ENCODE assay signal across 20 cellular contexts in the genomic region with DNA sequence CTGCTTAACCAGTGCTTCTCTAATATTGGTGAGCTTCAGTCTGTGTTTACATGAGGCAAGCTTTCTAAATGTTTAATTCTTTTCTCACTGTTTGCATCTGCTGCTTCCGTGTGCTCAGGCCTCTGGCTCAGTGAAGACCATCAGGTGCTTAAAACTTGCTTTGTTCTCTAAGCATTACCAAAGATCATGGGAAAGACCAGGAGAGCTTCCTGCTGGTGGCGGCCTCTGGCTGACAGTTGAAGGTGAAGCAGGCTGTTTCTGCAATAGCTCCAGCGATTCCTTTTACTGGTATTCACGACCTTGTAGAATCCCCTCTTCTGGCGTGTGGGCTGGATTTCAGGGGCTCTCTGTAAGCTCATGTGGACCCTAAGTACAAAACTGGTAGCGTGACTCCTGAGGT. TPM values are rescaled to one million over a fixed set of nuclear protein-coding genes. Genes with fewer than 3 reads are reported as not detected.
DNase-seq lines count a peak whose midpoint lies in the region; FAIRE-seq and TF ChIP-seq lines count a peak whose summit lies in the region.
"Had no signal": no experiment of that assay in that cellular context is flagged by ENCODE, and none has a peak within 500 bp of the region (broad histone marks: within the 10 kb centered on the region; RNA-seq: fewer than 3 reads in every experiment).

No MANE protein-coding gene starts in this region.

- H3K27ac Mint-ChIP-seq in activated naive CD4-positive, alpha-beta T cell treated with anti-CD3 and anti-CD28 coated beads for 36 hours: no peak overlapping the region
- H3K27ac Mint-ChIP-seq: activated CD8-positive, alpha-beta memory T cell treated with anti-CD3 and anti-CD28 coated beads, Interleukin-2, amount 10 ng/mL, durations not matched to agents 7 days and 5 days had no signal

- WGBS in small intestine, 3 donors: 53 to 75% (median 65%) methylated on average over 6 of the region's 6 CpGs

- H3K27me3 ChIP-seq in small intestine (ENCODE audit: control insufficient read depth in 2 of 2, insufficient read depth in 2 of 2, low read length in 2 of 2): no peaks in the 10 kb centered on the region
- H3K27me3 ChIP-seq: BLaER1, brain microvascular endothelial cell had no signal

- H3K4me3 Mint-ChIP-seq in activated naive CD4-positive, alpha-beta T cell treated with anti-CD3 and anti-CD28 coated beads for 36 hours: no peak overlapping the region
- H3K4me3 Mint-ChIP-seq: activated CD8-positive, alpha-beta memory T cell treated with anti-CD3 and anti-CD28 coated beads, Interleukin-2, amount 10 ng/mL, durations not matched to agents 7 days and 5 days; neural crest cell had no signal

- no peak for FAIRE-seq in small intestine (lab: Jason Lieb, UNC)
- FAIRE-seq: A204.1, D721Med, urothelium cell line had no signal

- CTCF ChIA-PET in activated naive CD4-positive, alpha-beta T cell treated with anti-CD3 and anti-CD28 coated beads for 36 hours (lab: Charles Lee): interaction anchor here (0.6 to 1.2 kb wide), 3 partner anchors 8 to 528 kb away, joined by 3 to 5 read pairs (median 4); no protein-coding TSS in a partner anchor

- peaks cover 3% of the 10 kb centered on the region for H3K27me3 Mint-ChIP-seq in activated naive CD4-positive, alpha-beta T cell treated with anti-CD3 and anti-CD28 coated beads for 36 hours (ENCODE audit: low read depth)

- H3K9me3 Mint-ChIP-seq in activated naive CD4-positive, alpha-beta T cell treated with anti-CD3 and anti-CD28 coated beads for 36 hours: no peaks in the 10 kb centered on the region
- H3K9me3 Mint-ChIP-seq: neural crest cell had no signal

- H3K4me3 ChIP-seq in epithelial cell of proximal tubule (ENCODE audit: low read depth, low read length) (no peak overlapping the region), small intestine (ENCODE audit: low read depth in 1 of 2, low read length in 2 of 2) (no peak overlapping the region)
- H3K4me3 ChIP-seq: BLaER1, gastrocnemius medialis had no signal

- H3K4me1 ChIP-seq in small intestine (ENCODE audit: control insufficient read depth in 2 of 2, insufficient read depth in 1 of 2, low read depth in 1 of 2, low read length in 1 of 2): no peaks in the 10 kb centered on the region
- H3K4me1 ChIP-seq: gastrocnemius medialis had no signal

- intact Hi-C loops in activated naive CD4-positive, alpha-beta T cell treated with anti-CD3 and anti-CD28 coated beads for 36 hours (cut with micrococcal nuclease): loop anchor here (1.0 kb wide), 1 partner anchor 96 kb away; no protein-coding TSS in a partner anchor

- no peaks in the 10 kb centered on the region for H3K4me1 Mint-ChIP-seq in activated naive CD4-positive, alpha-beta T cell treated with anti-CD3 and anti-CD28 coated beads for 36 hours (ENCODE audit: low read depth)
- H3K4me1 Mint-ChIP-seq: activated CD8-positive, alpha-beta memory T cell treated with anti-CD3 and anti-CD28 coated beads, Interleukin-2, amount 10 ng/mL, durations not matched to agents 7 days and 5 days; neural crest cell had no signal

- no peaks in the 10 kb centered on the region for H3K36me3 Mint-ChIP-seq in activated naive CD4-positive, alpha-beta T cell treated with anti-CD3 and anti-CD28 coated beads for 36 hours (ENCODE audit: low read depth)
- H3K36me3 Mint-ChIP-seq: activated CD8-positive, alpha-beta memory T cell treated with anti-CD3 and anti-CD28 coated beads, Interleukin-2, amount 10 ng/mL, durations not matched to agents 7 days and 5 days had no signal

- peak; percentile 35 for TF ChIP-seq CTCF in epithelial cell of proximal tubule (conservative IDR thresholded peaks at IDR 0.05; ENCODE audit: low read depth, low read length)

- H3K27ac ChIP-seq in small intestine (ENCODE audit: low read depth in 1 of 2, low read length in 1 of 2): no peak overlapping the region
- H3K27ac ChIP-seq: BLaER1, brain microvascular endothelial cell, gastrocnemius medialis had no signal

- H3K9me3 ChIP-seq in small intestine (ENCODE audit: control insufficient read depth, low read depth): no peaks in the 10 kb centered on the region
- H3K9me3 ChIP-seq: BLaER1, gastrocnemius medialis had no signal

- DNase-seq in activated naive CD4-positive, alpha-beta T cell treated with anti-CD3 and anti-CD28 coated beads for 36 hours: peak; percentile 14
- DNase-seq in activated naive CD4-positive, alpha-beta T cell treated with anti-CD3 and anti-CD28 coated beads, Interleukin-2, amount 50 U/mL, for 16 hours: no peak
- DNase-seq in OCI-M1 (lab: John Stamatoyannopoulos, UW) (peak; percentile 25), epithelial cell of proximal tubule (ENCODE audit: low read depth) (no peak), small intestine (peak; percentile 40), NCI-H128 (lab: John Stamatoyannopoulos, UW; ENCODE audit: unreplicated experiment) (no peak), HPDE6-E6E7 (ENCODE audit: extremely low spot score) (no peak), NCI-H1105 (lab: John Stamatoyannopoulos, UW) (no peak)
- DNase-seq: activated CD8-positive, alpha-beta memory T cell treated with anti-CD3 and anti-CD28 coated beads, Interleukin-2, amount 10 ng/mL, durations not matched to agents 7 days and 5 days; brain microvascular endothelial cell; gastrocnemius medialis; left colon; NCI-H1436; NCI-H2171 treated with DMSO at 0.1 percent for 48 hours; stimulated activated CD8-positive, alpha-beta memory T cell treated with anti-CD3 and anti-CD28 coated beads, Interleukin-4, amount 100 ng/mL, for 48 hours had no signal

- no peaks in the 10 kb centered on the region for H3K36me3 ChIP-seq in small intestine (ENCODE audit: control insufficient read depth in 2 of 2, insufficient read depth in 2 of 2, low read length in 2 of 2)
- H3K36me3 ChIP-seq: BLaER1, brain microvascular endothelial cell, gastrocnemius medialis had no signal

RNA-seq across cellular contexts. Expression of gene EDEM1, which starts 45.1 kb away (rescaled TPM):
- 100 to 1,000 TPM; 137 to 138 TPM for total RNA-seq in activated naive CD4-positive, alpha-beta T cell treated with anti-CD3 and anti-CD28 coated beads for 36 hours
- 27.1 and 50.6 TPM in 2 replicates for total RNA-seq in epithelial cell of proximal tubule
- 10 to 100 TPM in 1 of 3 donors, 1 to 10 TPM in 2; 4.0 to 13.6 (median 4.6) TPM for polyA plus RNA-seq in small intestine

Comparison
In these comparisons a context has a peak if more than half of its experiments do, and no peak if none do; other contexts are left out.
1. DNase-seq: peak in activated naive CD4-positive, alpha-beta T cell treated with anti-CD3 and anti-CD28 coated beads for 36 hours (single experiment), OCI-M1 (single experiment) and small intestine (single experiment); none in activated naive CD4-positive, alpha-beta T cell treated with anti-CD3 and anti-CD28 coated beads, Interleukin-2, amount 50 U/mL, for 16 hours (single experiment), epithelial cell of proximal tubule (single experiment), NCI-H128 (single experiment), HPDE6-E6E7 (single experiment) and NCI-H1105 (single experiment).